ENCODE assay signal across 9 cellular contexts in genomic region chrX:140504371-140505324, GRCh38. TPM values are rescaled to one million over a fixed set of nuclear protein-coding genes. Genes with fewer than 3 reads are reported as not detected.
DNase-seq lines count a peak whose midpoint lies in the region; ATAC-seq and TF ChIP-seq lines count a peak whose summit lies in the region.
"Had no signal": no experiment of that assay in that cellular context is flagged by ENCODE, and none has a peak within 500 bp of the region (broad histone marks: within the 10 kb centered on the region; RNA-seq: fewer than 3 reads in every experiment).

Gene SOX3, minus strand, starts transcription at chrX:140505069. Its CDS starts 9 bp downstream, at chrX:140505060.

- H3K36me3 ChIP-seq in HUES6 (ENCODE audit: control insufficient read depth, insufficient read depth, low read length) (no peaks in the 10 kb centered on the region), adipocyte (ENCODE audit: control insufficient read depth, insufficient read depth, low read length, severe bottlenecking) (no peaks in the 10 kb centered on the region), smooth muscle cell (ENCODE audit: low read depth) (no peaks in the 10 kb centered on the region)
- H3K36me3 ChIP-seq: gastroesophageal sphincter had no signal

- H3K9me3 ChIP-seq in HUES6 (ENCODE audit: control insufficient read depth, insufficient read depth, low read depth, low read length) (no peaks in the 10 kb centered on the region), adipocyte (ENCODE audit: control insufficient read depth, low read length) (peaks cover 5% of the 10 kb centered on the region), smooth muscle cell (replicated peaks; ENCODE audit: low read depth) (no peaks in the 10 kb centered on the region)
- H3K9me3 ChIP-seq: gastroesophageal sphincter had no signal

- H3K4me3 ChIP-seq in HUES6 (ENCODE audit: low read depth, low read length) (peak within 1 kb of the TSS; percentile 69), adipocyte (ENCODE audit: low read length) (peak within 1 kb of the TSS; percentile 37), smooth muscle cell (peak within 1 kb of the TSS; percentile 39), foreskin fibroblast (ENCODE audit: low read depth in 1 of 2, low read length in 2 of 2) (no peak within 1 kb of the TSS)

- no peak within 1 kb of the TSS for H2AFZ ChIP-seq in smooth muscle cell (ENCODE audit: low read depth)

- TF ChIP-seq CTCF in smooth muscle cell (IDR thresholded peaks at IDR 0.05; ENCODE audit: borderline replicate concordance, insufficient read depth, poor library complexity, severe bottlenecking), result no peak
- no peak for TF ChIP-seq CTCF in foreskin fibroblast (IDR thresholded peaks at IDR 0.05; ENCODE audit: low read depth, low read length)

- intact Hi-C loops in activated CD4-positive, alpha-beta T cell treated with anti-CD3 and anti-CD28 coated beads, Interleukin-2, amount 10 ng/mL, durations not matched to agents 24 days and 14 days (cut with micrococcal nuclease), result loop anchor here (10.0 kb wide), 1 partner anchor 1300 kb away; no protein-coding TSS in a partner anchor

- H3K27me3 ChIP-seq in HUES6 (ENCODE audit: control insufficient read depth, insufficient read depth, low read length) (peaks cover 99% of the 10 kb centered on the region), adipocyte (replicated peaks; ENCODE audit: control insufficient read depth, insufficient read depth, low read length) (peaks cover 75% of the 10 kb centered on the region), smooth muscle cell (ENCODE audit: low read depth) (peaks cover 97% of the 10 kb centered on the region)

- no peak within 1 kb of the TSS for H3K27ac ChIP-seq in HUES6 (ENCODE audit: low read depth, low read length)
- H3K27ac ChIP-seq in smooth muscle cell (ENCODE audit: low read depth), result no peak within 1 kb of the TSS
- H3K27ac ChIP-seq: gastroesophageal sphincter had no signal

- H3K4me1 Mint-ChIP-seq in activated CD4-positive, alpha-beta T cell treated with anti-CD3 and anti-CD28 coated beads, Interleukin-2, amount 10 ng/mL, durations not matched to agents 24 days and 14 days, result no peaks in the 10 kb centered on the region

- H3K4me1 ChIP-seq in HUES6 (ENCODE audit: control insufficient read depth, insufficient read depth, low read length), result peaks cover 41% of the 10 kb centered on the region
- no peaks in the 10 kb centered on the region for H3K4me1 ChIP-seq in adipocyte (ENCODE audit: control insufficient read depth, insufficient read depth, low read length)
- no peaks in the 10 kb centered on the region for H3K4me1 ChIP-seq in smooth muscle cell (ENCODE audit: low read depth)

- no peak within 1 kb of the TSS for H3K27ac Mint-ChIP-seq in activated CD4-positive, alpha-beta T cell treated with anti-CD3 and anti-CD28 coated beads, Interleukin-2, amount 10 ng/mL, durations not matched to agents 24 days and 14 days

- H3K9me3 Mint-ChIP-seq in activated CD4-positive, alpha-beta T cell treated with anti-CD3 and anti-CD28 coated beads, Interleukin-2, amount 10 ng/mL, durations not matched to agents 24 days and 14 days, result no peaks in the 10 kb centered on the region

- no peaks in the 10 kb centered on the region for H3K36me3 Mint-ChIP-seq in activated CD4-positive, alpha-beta T cell treated with anti-CD3 and anti-CD28 coated beads, Interleukin-2, amount 10 ng/mL, durations not matched to agents 24 days and 14 days (ENCODE audit: low read depth)

- peak within 1 kb of the TSS; percentile 74 for H3K4me2 ChIP-seq in smooth muscle cell

- WGBS in smooth muscle cell (ENCODE audit: low lambda C conversion rate), result 48% methylated on average over 87 of the region's 87 CpGs

- H3K27me3 Mint-ChIP-seq in activated CD4-positive, alpha-beta T cell treated with anti-CD3 and anti-CD28 coated beads, Interleukin-2, amount 10 ng/mL, durations not matched to agents 24 days and 14 days, result peaks cover 52% of the 10 kb centered on the region

- H3F3A ChIP-seq in smooth muscle cell (ENCODE audit: low read depth), result no peaks in the 10 kb centered on the region

- ATAC-seq in HG03378 (IDR thresholded peaks at IDR 0.05; ENCODE audit: unreplicated experiment), result no peak

- H4K20me1 ChIP-seq in smooth muscle cell (ENCODE audit: low read depth), result no peaks in the 10 kb centered on the region

- DNase-seq in adipocyte (ENCODE audit: low read depth) (no peak), iris pigment epithelial cell (ENCODE audit: low read depth) (peak; percentile 5), smooth muscle cell (lab: John Stamatoyannopoulos, UW; ENCODE audit: unreplicated experiment) (no peak), foreskin fibroblast (no peak)
- DNase-seq in activated CD4-positive, alpha-beta T cell treated with anti-CD3 and anti-CD28 coated beads, Interleukin-2, amount 10 ng/mL, durations not matched to agents 24 days and 14 days, result no peak
- DNase-seq: NCI-H2029 had no signal

- H3K9ac ChIP-seq in HUES6 (ENCODE audit: low read length) (peak within 1 kb of the TSS; percentile 70), adipocyte (ENCODE audit: low read length) (no peak within 1 kb of the TSS), smooth muscle cell (ENCODE audit: low read depth) (no peak within 1 kb of the TSS)

- no peaks in the 10 kb centered on the region for H3K79me2 ChIP-seq in smooth muscle cell (ENCODE audit: low read depth)

- no peak within 1 kb of the TSS for H3K4me3 Mint-ChIP-seq in activated CD4-positive, alpha-beta T cell treated with anti-CD3 and anti-CD28 coated beads, Interleukin-2, amount 10 ng/mL, durations not matched to agents 24 days and 14 days

RNA-seq across cellular contexts. Expression of gene SOX3, which starts in this region (rescaled TPM):
- not detected in 2 replicates for total RNA-seq in smooth muscle cell
- not detected in 2 replicates for polyA plus RNA-seq in smooth muscle cell
- not detected in 2 replicates for total RNA-seq in activated CD4-positive, alpha-beta T cell treated with anti-CD3 and anti-CD28 coated beads, Interleukin-2, amount 10 ng/mL, durations not matched to agents 24 days and 14 days
- total RNA-seq: gastroesophageal sphincter had no signal

Comparison
In these comparisons a context has a peak if more than half of its experiments do, and no peak if none do; other contexts are left out.
1. H3K4me3 ChIP-seq: peak in HUES6 (single experiment), adipocyte (single experiment) and smooth muscle cell (single experiment); none in foreskin fibroblast (0 of 2).